20 cellular contexts compared by ENCODE assay signal in genomic region chr1:3096360-3096759, GRCh38.
"Had no signal": no experiment of that assay in that cellular context is flagged by ENCODE, and none has a peak within 500 bp of the region (broad histone marks: within the 10 kb centered on the region; RNA-seq: fewer than 3 reads in every experiment).

No MANE protein-coding gene starts in this region.

- H3K4me1 ChIP-seq: SJSA1 had no signal

- H3K27ac ChIP-seq: HL-60, SJSA1, SK-N-MC had no signal

- H3K4me3 ChIP-seq: K562, SJSA1, SK-N-MC had no signal

- DNase-seq: MV-4-11, NCI-H1092, NCI-H1105 treated with DMSO at 0.1 percent for 48 hours, NCI-H1436 treated with DMSO at 0.1 percent for 48 hours, NCI-H1694 treated with DMSO at 0.1 percent for 48 hours, NCI-H1930, NCI-H2081, NCI-H2107, NCI-H2227 treated with DMSO at 0.1 percent for 48 hours, NCI-H524, NCI-H69, NCI-H774, SHP77 treated with DMSO at 0.1 percent for 48 hours had no signal

- ATAC-seq: K562, Panc1, Right ventricle myocardium inferior had no signal

- H3K27me3 ChIP-seq: SJSA1 had no signal

- H3K36me3 ChIP-seq: SJSA1 had no signal

- H3K36me3 Mint-ChIP-seq: IgD-negative memory B cell had no signal

- H3K9me3 ChIP-seq: SJSA1 had no signal

- H3K9me3 Mint-ChIP-seq: IgD-negative memory B cell had no signal

- H3K27ac Mint-ChIP-seq: IgD-negative memory B cell had no signal
